Comparison of ENCODE assay signal across 12 cellular contexts in genomic region chr5:14211818-14212799, GRCh38.
DNase-seq lines count a peak whose midpoint lies in the region; ATAC-seq and TF ChIP-seq lines count a peak whose summit lies in the region.
"Had no signal": no experiment of that assay in that cellular context is flagged by ENCODE, and none has a peak within 500 bp of the region (broad histone marks: within the 10 kb centered on the region; RNA-seq: fewer than 3 reads in every experiment).

No MANE protein-coding gene starts in this region.

- peaks cover 4% of the 10 kb centered on the region; the same call in 1 of the 2 replicates for H3K36me3 ChIP-seq in RWPE2 (ENCODE audit: low read depth)

- ATAC-seq in GM18873 (IDR thresholded peaks at IDR 0.05; ENCODE audit: low FRiP score, unreplicated experiment) (peak; percentile 34), HG02642 (IDR thresholded peaks at IDR 0.05; ENCODE audit: poor library complexity, unreplicated experiment) (peak; percentile 52), RWPE2 (ENCODE audit: low read depth) (no peak), WTC11 (no peak)

- H3K4me3 Mint-ChIP-seq in progenitor cell of endocrine pancreas (ENCODE audit: low read depth) (no peak overlapping the region), WTC11 (no peak overlapping the region)
- H3K4me3 Mint-ChIP-seq: central memory CD8-positive, alpha-beta T cell; immature natural killer cell had no signal

- H3K27me3 ChIP-seq in RWPE2 (ENCODE audit: insufficient read depth, poor library complexity, severe bottlenecking) = no peaks in the 10 kb centered on the region

- H3K4me3 ChIP-seq in RWPE2 (ENCODE audit: severe bottlenecking) = no peak overlapping the region

- TF ChIP-seq CTCF in RWPE2 (IDR thresholded peaks at IDR 0.05; ENCODE audit: poor library complexity, severe bottlenecking) (no peak), progenitor cell of endocrine pancreas (IDR thresholded peaks at IDR 0.05; ENCODE audit: unreplicated experiment) (no peak), WTC11 (IDR thresholded peaks at IDR 0.05) (no peak)

- H3K27me3 Mint-ChIP-seq in progenitor cell of endocrine pancreas (no peaks in the 10 kb centered on the region), WTC11 (ENCODE audit: low read depth) (no peaks in the 10 kb centered on the region)

- DNase-seq in RWPE2 (ENCODE audit: low spot score) (no peak), progenitor cell of endocrine pancreas (ENCODE audit: low spot score, unreplicated experiment) (no peak), kidney glomerular epithelial cell (lab: John Stamatoyannopoulos, UW) (no peak), OCI-M1 (lab: John Stamatoyannopoulos, UW) (no peak), WTC11 (ENCODE audit: low spot score) (no peak)
- no peak for DNase-seq in stimulated activated naive CD4-positive, alpha-beta T cell (lab: John Stamatoyannopoulos, UW)
- DNase-seq: activated CD4-positive, alpha-beta T cell treated with anti-CD3 and anti-CD28 coated beads, Interleukin-2, amount 10 ng/mL, durations not matched to agents 24 days and 14 days; immature natural killer cell; NCI-H2107 had no signal

- H3K27ac Mint-ChIP-seq in progenitor cell of endocrine pancreas (peak overlapping the region; percentile 40), WTC11 (no peak overlapping the region)

- peaks cover 76% of the 10 kb centered on the region for H3K4me1 ChIP-seq in RWPE2 (ENCODE audit: insufficient read depth, poor library complexity, severe bottlenecking)

- no peaks in the 10 kb centered on the region for H3K9me3 ChIP-seq in RWPE2 (ENCODE audit: severe bottlenecking)

- H3K27ac ChIP-seq in RWPE2 (ENCODE audit: poor library complexity, severe bottlenecking) = peak overlapping the region; percentile 99

- peaks cover 35% of the 10 kb centered on the region for H3K4me1 Mint-ChIP-seq in progenitor cell of endocrine pancreas (ENCODE audit: low read depth)
- peaks cover 54% of the 10 kb centered on the region for H3K4me1 Mint-ChIP-seq in WTC11

- no peaks in the 10 kb centered on the region for H3K36me3 Mint-ChIP-seq in progenitor cell of endocrine pancreas (ENCODE audit: insufficient read depth)
- no peaks in the 10 kb centered on the region for H3K36me3 Mint-ChIP-seq in WTC11
- H3K36me3 Mint-ChIP-seq: immature natural killer cell had no signal

- no peaks in the 10 kb centered on the region for H3K9me3 Mint-ChIP-seq in progenitor cell of endocrine pancreas (ENCODE audit: low read depth)
- H3K9me3 Mint-ChIP-seq in WTC11 = no peaks in the 10 kb centered on the region
- H3K9me3 Mint-ChIP-seq: activated CD4-positive, alpha-beta T cell treated with anti-CD3 and anti-CD28 coated beads, Interleukin-2, amount 10 ng/mL, durations not matched to agents 24 days and 14 days; central memory CD8-positive, alpha-beta T cell; immature natural killer cell had no signal

- CTCF ChIA-PET in WTC11 (lab: Charles Lee) = interaction anchor here (1.0 kb wide), 1 partner anchor 64 kb away, joined by 3 read pairs; no protein-coding TSS in a partner anchor

- POLR2A ChIA-PET in WTC11 (lab: Charles Lee) = no interaction called here

TF ChIP-seq in WTC11, 78 proteins besides CTCF, POLR2A, EP300 and RAD21:
- TF ChIP-seq JUN (CRISPR knock-in tag; IDR thresholded peaks at IDR 0.05) = no peak
- TF ChIP-seq, protein P1, sequence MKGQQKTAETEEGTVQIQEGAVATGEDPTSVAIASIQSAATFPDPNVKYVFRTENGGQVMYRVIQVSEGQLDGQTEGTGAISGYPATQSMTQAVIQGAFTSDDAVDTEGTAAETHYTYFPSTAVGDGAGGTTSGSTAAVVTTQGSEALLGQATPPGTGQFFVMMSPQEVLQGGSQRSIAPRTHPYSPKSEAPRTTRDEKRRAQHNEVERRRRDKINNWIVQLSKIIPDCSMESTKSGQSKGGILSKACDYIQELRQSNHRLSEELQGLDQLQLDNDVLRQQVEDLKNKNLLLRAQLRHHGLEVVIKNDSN (CRISPR knock-in tag; IDR thresholded peaks at IDR 0.05) = no peak
- no peak for TF ChIP-seq ZNF138 (CRISPR knock-in tag; conservative IDR thresholded peaks at IDR 0.05)
- TF ChIP-seq PREB (CRISPR knock-in tag; IDR thresholded peaks at IDR 0.05; ENCODE audit: borderline replicate concordance) = no peak
- no peak for TF ChIP-seq NFE2L1 (CRISPR knock-in tag; IDR thresholded peaks at IDR 0.05)
- no peak for TF ChIP-seq ZNF425 (CRISPR knock-in tag; conservative IDR thresholded peaks at IDR 0.05)
- no peak for TF ChIP-seq PRRX2 (CRISPR knock-in tag; IDR thresholded peaks at IDR 0.05)
- TF ChIP-seq, protein P2, sequence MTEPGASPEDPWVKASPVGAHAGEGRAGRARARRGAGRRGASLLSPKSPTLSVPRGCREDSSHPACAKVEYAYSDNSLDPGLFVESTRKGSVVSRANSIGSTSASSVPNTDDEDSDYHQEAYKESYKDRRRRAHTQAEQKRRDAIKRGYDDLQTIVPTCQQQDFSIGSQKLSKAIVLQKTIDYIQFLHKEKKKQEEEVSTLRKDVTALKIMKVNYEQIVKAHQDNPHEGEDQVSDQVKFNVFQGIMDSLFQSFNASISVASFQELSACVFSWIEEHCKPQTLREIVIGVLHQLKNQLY (CRISPR knock-in tag; IDR thresholded peaks at IDR 0.05) = no peak
- no peak for TF ChIP-seq GABPB1 (CRISPR knock-in tag; IDR thresholded peaks at IDR 0.05)
- no peak for TF ChIP-seq JAZF1 (CRISPR knock-in tag; IDR thresholded peaks at IDR 0.05)
- TF ChIP-seq MYBL2 (CRISPR knock-in tag; IDR thresholded peaks at IDR 0.05) = no peak
- no peak for TF ChIP-seq FOXJ3 (CRISPR knock-in tag; IDR thresholded peaks at IDR 0.05; ENCODE audit: borderline replicate concordance)
- TF ChIP-seq ELF4 (CRISPR knock-in tag; IDR thresholded peaks at IDR 0.05; ENCODE audit: low read depth) = no peak
- TF ChIP-seq ZNF263 (CRISPR knock-in tag; IDR thresholded peaks at IDR 0.05; ENCODE audit: low read depth) = no peak
- TF ChIP-seq KAT7 (CRISPR knock-in tag; IDR thresholded peaks at IDR 0.05; ENCODE audit: borderline replicate concordance) = no peak
- TF ChIP-seq ESRRA (CRISPR knock-in tag; IDR thresholded peaks at IDR 0.05; ENCODE audit: borderline replicate concordance) = no peak
- TF ChIP-seq, protein P3, sequence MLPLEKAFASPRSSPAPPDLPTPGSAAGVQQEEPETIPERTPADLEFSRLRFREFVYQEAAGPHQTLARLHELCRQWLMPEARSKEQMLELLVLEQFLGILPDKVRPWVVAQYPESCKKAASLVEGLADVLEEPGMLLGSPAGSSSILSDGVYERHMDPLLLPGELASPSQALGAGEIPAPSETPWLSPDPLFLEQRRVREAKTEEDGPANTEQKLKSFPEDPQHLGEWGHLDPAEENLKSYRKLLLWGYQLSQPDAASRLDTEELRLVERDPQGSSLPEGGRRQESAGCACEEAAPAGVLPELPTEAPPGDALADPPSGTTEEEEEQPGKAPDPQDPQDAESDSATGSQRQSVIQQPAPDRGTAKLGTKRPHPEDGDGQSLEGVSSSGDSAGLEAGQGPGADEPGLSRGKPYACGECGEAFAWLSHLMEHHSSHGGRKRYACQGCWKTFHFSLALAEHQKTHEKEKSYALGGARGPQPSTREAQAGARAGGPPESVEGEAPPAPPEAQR (CRISPR knock-in tag; IDR thresholded peaks at IDR 0.05) = no peak
TF ChIP-seq in WTC11: peak in this region for 0.

Comparison
In these comparisons a context has a peak if more than half of its experiments do, and no peak if none do; other contexts are left out.
1. ATAC-seq: peak in GM18873 (single experiment) and HG02642 (single experiment); none in RWPE2 (single experiment) and WTC11 (single experiment).